Comparison of ENCODE assay signal across 23 cellular contexts in genomic region chr11:65072631-65072966, GRCh38. TPM values are rescaled to one million over a fixed set of nuclear protein-coding genes. Genes with fewer than 3 reads are reported as not detected.
A peak's percentile ranks its signal among the peaks of the same experiment; 100 is the strongest.
DNase-seq lines count a peak whose midpoint lies in the region; ATAC-seq and TF ChIP-seq lines count a peak whose summit lies in the region.
"Had no signal": no experiment of that assay in that cellular context is flagged by ENCODE, and none has a peak within 500 bp of the region (broad histone marks: within the 10 kb centered on the region; RNA-seq: fewer than 3 reads in every experiment).

No MANE protein-coding gene starts in this region.

- H3K79me2 ChIP-seq in DOHH2 (ENCODE audit: control insufficient read depth, low read length), result peaks cover 12% of the 10 kb centered on the region
- H3K79me2 ChIP-seq in KMS-11 (ENCODE audit: insufficient read depth, low read depth), result peaks cover 15% of the 10 kb centered on the region; the same call in 1 of the 2 replicates
- H3K79me2 ChIP-seq in osteoblast (ENCODE audit: insufficient read depth, low read length), result peaks cover 2% of the 10 kb centered on the region

- H3K36me3 ChIP-seq in DOHH2 (ENCODE audit: control insufficient read depth, low read length) (peaks cover 23% of the 10 kb centered on the region), KMS-11 (ENCODE audit: insufficient read depth) (no peaks in the 10 kb centered on the region), osteoblast (ENCODE audit: insufficient read depth, low read length) (no peaks in the 10 kb centered on the region)
- H3K36me3 ChIP-seq: Peyer's patch had no signal

- TF ChIP-seq CTCF in DOHH2 (IDR thresholded peaks at IDR 0.05; ENCODE audit: low read depth, low read length, poor library complexity, severe bottlenecking) (no peak), KMS-11 (conservative IDR thresholded peaks at IDR 0.05; ENCODE audit: low read depth, low read length) (no peak), WTC11 (IDR thresholded peaks at IDR 0.05) (no peak), osteoblast (IDR thresholded peaks at IDR 0.05; ENCODE audit: extremely low read depth, low read depth, low read length) (no peak)

- no peak overlapping the region for H3K4me3 Mint-ChIP-seq in WTC11
- H3K4me3 Mint-ChIP-seq: CD4-positive, alpha-beta T cell had no signal

- H2AFZ ChIP-seq in KMS-11 (ENCODE audit: low read depth) (no peak overlapping the region), osteoblast (ENCODE audit: low read length) (no peak overlapping the region)

- H3K27me3 ChIP-seq in DOHH2 (ENCODE audit: control insufficient read depth, low read length) (no peaks in the 10 kb centered on the region), KMS-11 (ENCODE audit: insufficient read depth, low read depth) (no peaks in the 10 kb centered on the region), osteoblast (ENCODE audit: insufficient read depth, low read length) (no peaks in the 10 kb centered on the region)
- H3K27me3 ChIP-seq: BLaER1 treated with 17β-estradiol and CSF1 and Interleukin-3, amounts not matched to agents 10 nM and 100 nM; MG63; Peyer's patch had no signal

- peaks cover 18% of the 10 kb centered on the region for H3K4me1 ChIP-seq in DOHH2 (ENCODE audit: control insufficient read depth, low read length)
- peaks cover 25% of the 10 kb centered on the region for H3K4me1 ChIP-seq in KMS-11 (ENCODE audit: low read depth, poor library complexity, severe bottlenecking)
- no peaks in the 10 kb centered on the region for H3K4me1 ChIP-seq in osteoblast (ENCODE audit: insufficient read depth, low read length)
- H3K4me1 ChIP-seq: Peyer's patch had no signal

- H3K9me2 ChIP-seq in DOHH2 (replicated peaks; ENCODE audit: control insufficient read depth, low read length), result no peaks in the 10 kb centered on the region

- DNase-seq in WTC11 (ENCODE audit: low spot score) (no peak), osteoblast (ENCODE audit: insufficient read length, low spot score, missing footprints) (peak; percentile 32), NCI-H1436 treated with DMSO at 0.1 percent for 48 hours (lab: John Stamatoyannopoulos, UW) (no peak), erythroblast (lab: John Stamatoyannopoulos, UW) (no peak)
- no peak for DNase-seq in stimulated activated naive CD4-positive, alpha-beta T cell (lab: John Stamatoyannopoulos, UW)
- DNase-seq: AML-193; CD4-positive, alpha-beta T cell; COR-L47; DMS53; MG63; NCI-H1694; NCI-H2029 treated with DMSO at 0.1 percent for 48 hours; NCI-H2227 treated with DMSO at 0.1 percent for 48 hours; NCI-H526 treated with DMSO at 0.1 percent for 48 hours; Peyer's patch; SIG-M5 had no signal

- POLR2A ChIA-PET in WTC11 (lab: Charles Lee), result no interaction called here

- H3K9me3 ChIP-seq in DOHH2 (ENCODE audit: control insufficient read depth, insufficient read depth, low read length), result no peaks in the 10 kb centered on the region
- H3K9me3 ChIP-seq in osteoblast (ENCODE audit: low read depth, low read length), result no peaks in the 10 kb centered on the region
- H3K9me3 ChIP-seq: BLaER1 treated with 17β-estradiol and CSF1 and Interleukin-3, amounts not matched to agents 10 nM and 100 nM; MG63; Peyer's patch had no signal

- H3K4me1 Mint-ChIP-seq in WTC11, result peaks cover 5% of the 10 kb centered on the region

- H3K27ac ChIP-seq in DOHH2 (ENCODE audit: low read depth, low read length) (no peak overlapping the region), KMS-11 (peak overlapping the region; percentile 18; the same call in 1 of the 2 replicates), osteoblast (ENCODE audit: low read depth, low read length) (no peak overlapping the region)
- H3K27ac ChIP-seq: BLaER1 treated with 17β-estradiol and CSF1 and Interleukin-3, amounts not matched to agents 10 nM and 100 nM; Peyer's patch; SK-N-MC had no signal

- no peaks in the 10 kb centered on the region for H3K27me3 Mint-ChIP-seq in WTC11 (ENCODE audit: low read depth)
- H3K27me3 Mint-ChIP-seq: CD4-positive, alpha-beta T cell had no signal

- CTCF ChIA-PET in WTC11 (lab: Charles Lee), result no interaction called here

- no peaks in the 10 kb centered on the region for H3F3A ChIP-seq in DOHH2 (ENCODE audit: control insufficient read depth, insufficient read depth)

- H4K20me1 ChIP-seq in DOHH2 (ENCODE audit: control insufficient read depth, insufficient read depth, low read depth, low read length), result no peaks in the 10 kb centered on the region
- H4K20me1 ChIP-seq in KMS-11 (ENCODE audit: insufficient read depth), result no peaks in the 10 kb centered on the region
- no peaks in the 10 kb centered on the region for H4K20me1 ChIP-seq in osteoblast (ENCODE audit: insufficient read depth, low read length)

- TF ChIP-seq POLR2A in erythroblast (IDR thresholded peaks at IDR 0.05; ENCODE audit: low read length), result no peak

- ATAC-seq in WTC11, result no peak
- ATAC-seq: K562 had no signal

- no peak overlapping the region for H3K9ac ChIP-seq in KMS-11
- H3K9ac ChIP-seq: BLaER1 treated with 17β-estradiol and CSF1 and Interleukin-3, amounts not matched to agents 10 nM and 100 nM had no signal

- H3K4me2 ChIP-seq in DOHH2 (ENCODE audit: low read length), result peak overlapping the region; percentile 39
- H3K4me2 ChIP-seq in KMS-11, result no peak overlapping the region; the same call in 1 of the 2 replicates
- H3K4me2 ChIP-seq in osteoblast (ENCODE audit: insufficient read depth, low read length), result no peak overlapping the region

- peak overlapping the region; percentile 25; the same call in 1 of the 2 replicates for H3K27ac Mint-ChIP-seq in WTC11
- H3K27ac Mint-ChIP-seq: CD4-positive, alpha-beta T cell had no signal

- H3K36me3 Mint-ChIP-seq in WTC11, result peaks cover 19% of the 10 kb centered on the region

- H3K9me3 Mint-ChIP-seq in WTC11, result no peaks in the 10 kb centered on the region
- H3K9me3 Mint-ChIP-seq: CD4-positive, alpha-beta T cell had no signal

- H3K4me3 ChIP-seq in DOHH2 (ENCODE audit: low read length) (no peak overlapping the region), KMS-11 (IDR thresholded peaks at IDR 0.05; ENCODE audit: insufficient read depth, low read depth, low read length) (no peak overlapping the region), osteoblast (ENCODE audit: insufficient read depth, low read length) (no peak overlapping the region)
- H3K4me3 ChIP-seq: BLaER1 treated with 17β-estradiol and CSF1 and Interleukin-3, amounts not matched to agents 10 nM and 100 nM; K562; MG63; Peyer's patch; SK-N-MC had no signal

TF ChIP-seq in WTC11, 78 proteins besides CTCF, POLR2A, EP300 and RAD21:
- TF ChIP-seq, protein P1, sequence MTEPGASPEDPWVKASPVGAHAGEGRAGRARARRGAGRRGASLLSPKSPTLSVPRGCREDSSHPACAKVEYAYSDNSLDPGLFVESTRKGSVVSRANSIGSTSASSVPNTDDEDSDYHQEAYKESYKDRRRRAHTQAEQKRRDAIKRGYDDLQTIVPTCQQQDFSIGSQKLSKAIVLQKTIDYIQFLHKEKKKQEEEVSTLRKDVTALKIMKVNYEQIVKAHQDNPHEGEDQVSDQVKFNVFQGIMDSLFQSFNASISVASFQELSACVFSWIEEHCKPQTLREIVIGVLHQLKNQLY (CRISPR knock-in tag; IDR thresholded peaks at IDR 0.05), result no peak
- TF ChIP-seq ZNF317 (CRISPR knock-in tag; IDR thresholded peaks at IDR 0.05; ENCODE audit: borderline replicate concordance, low read depth) (no peak), JAZF1 (CRISPR knock-in tag; IDR thresholded peaks at IDR 0.05) (no peak), CREB1 (CRISPR knock-in tag; IDR thresholded peaks at IDR 0.05) (no peak)
- TF ChIP-seq, protein P2, sequence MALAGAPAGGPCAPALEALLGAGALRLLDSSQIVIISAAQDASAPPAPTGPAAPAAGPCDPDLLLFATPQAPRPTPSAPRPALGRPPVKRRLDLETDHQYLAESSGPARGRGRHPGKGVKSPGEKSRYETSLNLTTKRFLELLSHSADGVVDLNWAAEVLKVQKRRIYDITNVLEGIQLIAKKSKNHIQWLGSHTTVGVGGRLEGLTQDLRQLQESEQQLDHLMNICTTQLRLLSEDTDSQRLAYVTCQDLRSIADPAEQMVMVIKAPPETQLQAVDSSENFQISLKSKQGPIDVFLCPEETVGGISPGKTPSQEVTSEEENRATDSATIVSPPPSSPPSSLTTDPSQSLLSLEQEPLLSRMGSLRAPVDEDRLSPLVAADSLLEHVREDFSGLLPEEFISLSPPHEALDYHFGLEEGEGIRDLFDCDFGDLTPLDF (CRISPR knock-in tag; IDR thresholded peaks at IDR 0.05), result no peak
- TF ChIP-seq, protein P3, sequence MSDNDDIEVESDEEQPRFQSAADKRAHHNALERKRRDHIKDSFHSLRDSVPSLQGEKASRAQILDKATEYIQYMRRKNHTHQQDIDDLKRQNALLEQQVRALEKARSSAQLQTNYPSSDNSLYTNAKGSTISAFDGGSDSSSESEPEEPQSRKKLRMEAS (CRISPR knock-in tag; IDR thresholded peaks at IDR 0.05), result no peak
TF ChIP-seq in WTC11: peak in this region for 0.

RNA-seq across cellular contexts. Expression of gene CDCA5, which starts 11.2 kb away (rescaled TPM):
- total RNA-seq in WTC11 (2021) (80.6 to 95.9 TPM (median 86.9 TPM) in 3 replicates), osteoblast (2.1 and 3.3 TPM in 2 replicates)

RNA-seq across cellular contexts. Expression of gene ZFPL1, which starts 11.4 kb away (rescaled TPM):
- total RNA-seq in WTC11 (2021) (32.2 to 33.8 TPM (median 32.8 TPM) in 3 replicates), osteoblast (38.6 and 39.4 TPM in 2 replicates)

RNA-seq across cellular contexts. Expression of gene NAALADL1, which starts 14.2 kb away (rescaled TPM):
- total RNA-seq in WTC11 (2021) (4.5 to 6.1 TPM (median 5.9 TPM) in 3 replicates), osteoblast (15.6 and 17.7 TPM in 2 replicates)
- total RNA-seq: H4, NCI-H460 had no signal

RNA-seq across cellular contexts. Expression of gene VPS51, which starts 23.4 kb away (rescaled TPM):
- 122 to 136 TPM (median 123 TPM) in 3 replicates for total RNA-seq in WTC11 (2021)
- 122 and 153 TPM in 2 replicates for total RNA-seq in osteoblast

RNA-seq across cellular contexts. Expression of gene SAC3D1, which starts 31.6 kb away (rescaled TPM):
- total RNA-seq in WTC11 (2021), result 22.2 to 26.2 TPM (median 22.8 TPM) in 3 replicates
- 7.6 and 9.7 TPM in 2 replicates for total RNA-seq in osteoblast

Comparison
In these comparisons a context has a peak if more than half of its experiments do, and no peak if none do; other contexts are left out.
1. RNA of gene CDCA5, which starts 11.2 kb away (total RNA-seq): 80.6 to 95.9 TPM in WTC11; 2.1 to 3.3 TPM in osteoblast; every median in the first group is over 10 times any median in the second.